In genomic region chr7:25180592-25180923, GRCh38 we compare ENCODE assay signal across 9 cellular contexts. TPM values are rescaled to one million over a fixed set of nuclear protein-coding genes. Genes with fewer than 3 reads are reported as not detected.
DNase-seq lines count a peak whose midpoint lies in the region; ATAC-seq and TF ChIP-seq lines count a peak whose summit lies in the region.
"Had no signal": no experiment of that assay in that cellular context is flagged by ENCODE, and none has a peak within 500 bp of the region (broad histone marks: within the 10 kb centered on the region; RNA-seq: fewer than 3 reads in every experiment).

No MANE protein-coding gene starts in this region.

- WGBS in thyroid gland, 2 donors: 5 to 21% methylated on average over 4 to 6 of the region's 6 CpGs

- no peak for TF ChIP-seq POLR2A in thyroid gland (IDR thresholded peaks at IDR 0.05)

- intact Hi-C loops in thyroid gland (cut with DNase I): no loop called here
- intact Hi-C loops in sciatic nerve (cut with DNase I): no loop called here

- peaks cover 7% of the 10 kb centered on the region for H3K4me1 Mint-ChIP-seq in T-helper 17 cell

- peaks cover 10% of the 10 kb centered on the region for H3K4me1 ChIP-seq in iPS-18a (ENCODE audit: control insufficient read depth, low read depth, low read length)
- no peaks in the 10 kb centered on the region for H3K4me1 ChIP-seq in thyroid gland

- H3K27ac Mint-ChIP-seq in T-helper 17 cell: peak overlapping the region; percentile 72

- peaks cover 18% of the 10 kb centered on the region for H3K27me3 ChIP-seq in iPS-18a (ENCODE audit: control insufficient read depth, insufficient read depth, low read length)
- no peaks in the 10 kb centered on the region for H3K27me3 ChIP-seq in thyroid gland

- H3K27ac ChIP-seq in iPS-18a (ENCODE audit: low read length) (no peak overlapping the region), thyroid gland (peak overlapping the region in 2 of 3 donors; percentile 72 to 90)

- no peaks in the 10 kb centered on the region for H3K36me3 Mint-ChIP-seq in T-helper 17 cell (ENCODE audit: low read depth)

- TF ChIP-seq CTCF in thyroid gland (IDR thresholded peaks at IDR 0.05): no peak

- DNase-seq in T-helper 17 cell (no peak), thyroid gland (no peak), KG1 (lab: John Stamatoyannopoulos, UW) (no peak), NCI-H446 (lab: John Stamatoyannopoulos, UW) (no peak), sciatic nerve (ENCODE audit: low spot score) (no peak)

- H3K36me3 ChIP-seq in iPS-18a (ENCODE audit: control insufficient read depth, low read depth, low read length) (no peaks in the 10 kb centered on the region), thyroid gland (no peaks in the 10 kb centered on the region)

- H3K27me3 Mint-ChIP-seq in T-helper 17 cell: peaks cover 6% of the 10 kb centered on the region

- peak overlapping the region; percentile 11 for H3K4me3 ChIP-seq in iPS-18a (ENCODE audit: low read length)
- peak overlapping the region in 1 of 3 donors; percentile 73 for H3K4me3 ChIP-seq in thyroid gland (replicated peaks in 1 of 3)

- H3K4me3 Mint-ChIP-seq in T-helper 17 cell: peak overlapping the region; percentile 88

- H3K9ac ChIP-seq in iPS-18a (ENCODE audit: low read length): no peak overlapping the region

- ATAC-seq in GM18502 (IDR thresholded peaks at IDR 0.05; ENCODE audit: poor library complexity, unreplicated experiment) (peak; percentile 39), HG02642 (IDR thresholded peaks at IDR 0.05; ENCODE audit: poor library complexity, unreplicated experiment) (peak; percentile 31), T-helper 17 cell (peak; percentile 48), sciatic nerve (no peak)

- no peaks in the 10 kb centered on the region for H3K9me3 ChIP-seq in T-helper 17 cell (ENCODE audit: control insufficient read depth, low read length, poor library complexity, severe bottlenecking)
- H3K9me3 ChIP-seq in iPS-18a (ENCODE audit: control insufficient read depth, low read depth, low read length): no peaks in the 10 kb centered on the region
- H3K9me3 ChIP-seq in thyroid gland: no peaks in the 10 kb centered on the region

RNA-seq across cellular contexts. Expression of gene NPVF, which starts 47.7 kb away (rescaled TPM):
- total RNA-seq in T-helper 17 cell (not detected), thyroid gland (not detected), sciatic nerve (not detected)
- total RNA-seq: activated CD8-positive, alpha-beta memory T cell treated with anti-CD3 and anti-CD28 coated beads for 36 hours had no signal

RNA-seq across cellular contexts. Expression of gene CYCS, which starts 55.5 kb away (rescaled TPM):
- 100 to 1,000 TPM; 141 to 143 TPM for total RNA-seq in T-helper 17 cell
- 10 to 100 TPM; 35.3 to 76.2 (median 53.4) TPM for total RNA-seq in thyroid gland
- 58.7 TPM for total RNA-seq in sciatic nerve
